ENCODE assay signal across 12 cellular contexts in genomic region chr16:80583466-80583865, GRCh38. TPM values are rescaled to one million over a fixed set of nuclear protein-coding genes. Genes with fewer than 3 reads are reported as not detected.
DNase-seq lines count a peak whose midpoint lies in the region; ATAC-seq and TF ChIP-seq lines count a peak whose summit lies in the region.
"Had no signal": no experiment of that assay in that cellular context is flagged by ENCODE, and none has a peak within 500 bp of the region (broad histone marks: within the 10 kb centered on the region; RNA-seq: fewer than 3 reads in every experiment).

No MANE protein-coding gene starts in this region.

- intact Hi-C loops in activated CD4-positive, alpha-beta T cell treated with anti-CD3 and anti-CD28 coated beads for 36 hours (cut with DNase I, micrococcal nuclease) = loop anchor here (1.0 to 10.0 kb wide), 6 partner anchors 94 to 1299 kb away; partner anchors contain the start of genes CENPN (in 1 of the 2), CMC2 (in 1 of the 2) and MAF (in 1 of the 2)

- POLR2A ChIA-PET in activated CD4-positive, alpha-beta T cell treated with anti-CD3 and anti-CD28 coated beads for 36 hours (lab: Charles Lee) = interaction anchor here (1.4 kb wide), 1 partner anchor 224 kb away, joined by 4 read pairs; no protein-coding TSS in a partner anchor
- POLR2A ChIA-PET in activated CD4-positive, alpha-beta memory T cell treated with anti-CD3 and anti-CD28 coated beads, Interleukin-2, amount 10 ng/mL, durations not matched to agents 7 days and 5 days (lab: Charles Lee) = interaction anchor here (1.0 to 1.5 kb wide), 5 partner anchors 9 to 223 kb away, joined by 3 to 5 read pairs (median 4); no protein-coding TSS in a partner anchor

- H3K36me3 Mint-ChIP-seq in activated CD4-positive, alpha-beta T cell treated with anti-CD3 and anti-CD28 coated beads for 36 hours (ENCODE audit: low read depth) = no peaks in the 10 kb centered on the region
- peaks cover 62% of the 10 kb centered on the region for H3K36me3 Mint-ChIP-seq in activated CD4-positive, alpha-beta memory T cell treated with anti-CD3 and anti-CD28 coated beads, Interleukin-2, amount 10 ng/mL, durations not matched to agents 7 days and 5 days (ENCODE audit: low read depth)

- no peak overlapping the region for H3K27ac Mint-ChIP-seq in activated CD4-positive, alpha-beta T cell treated with anti-CD3 and anti-CD28 coated beads for 36 hours
- H3K27ac Mint-ChIP-seq in activated CD4-positive, alpha-beta memory T cell treated with anti-CD3 and anti-CD28 coated beads, Interleukin-2, amount 10 ng/mL, durations not matched to agents 7 days and 5 days = peak overlapping the region; percentile 44
- H3K27ac Mint-ChIP-seq: activated B cell treated with CpG ODN at 0.5 μM for 24 hours had no signal

- peak; percentile 33 for ATAC-seq in activated CD4-positive, alpha-beta T cell treated with anti-CD3 and anti-CD28 coated beads for 36 hours
- ATAC-seq in HG02678 (IDR thresholded peaks at IDR 0.05; ENCODE audit: unreplicated experiment) (no peak), HG02840 (IDR thresholded peaks at IDR 0.05; ENCODE audit: low FRiP score, unreplicated experiment) (no peak)

- peak; percentile 79 for DNase-seq in activated CD4-positive, alpha-beta T cell treated with anti-CD3 and anti-CD28 coated beads for 36 hours
- DNase-seq in activated CD4-positive, alpha-beta T cell treated with anti-CD3 and anti-CD28 coated beads, Interleukin-2, amount 50 U/mL, for 1 hour = no peak
- peak; percentile 70 for DNase-seq in activated CD4-positive, alpha-beta memory T cell treated with anti-CD3 and anti-CD28 coated beads, Interleukin-2, amount 10 ng/mL, durations not matched to agents 7 days and 5 days
- peak; percentile 29 for DNase-seq in fibroblast of the aortic adventitia (ENCODE audit: low read depth)
- DNase-seq in stimulated activated CD4-positive, alpha-beta T cell treated with anti-CD3 and anti-CD28 coated beads, TNF-alpha, amount 100 ng/mL, for 48 hours (ENCODE audit: low read depth in 3 of 3) = peak; percentile 31 to 50 (median 40)
- no peak for DNase-seq in NCI-H1436 treated with DMSO at 0.1 percent for 48 hours (lab: John Stamatoyannopoulos, UW)
- DNase-seq: 8988T, activated B cell treated with CpG ODN at 0.5 μM for 24 hours, NCI-H345 had no signal

- CTCF ChIA-PET in activated CD4-positive, alpha-beta T cell treated with anti-CD3 and anti-CD28 coated beads for 36 hours (lab: Charles Lee) = interaction anchor here (0.7 to 1.8 kb wide), 2 partner anchors 9 to 57 kb away, joined by 3 to 9 read pairs; no protein-coding TSS in a partner anchor
- CTCF ChIA-PET in activated CD4-positive, alpha-beta memory T cell treated with anti-CD3 and anti-CD28 coated beads, Interleukin-2, amount 10 ng/mL, durations not matched to agents 7 days and 5 days (lab: Charles Lee) = interaction anchor here (1.3 kb wide), 1 partner anchor 57 kb away, joined by 3 read pairs; no protein-coding TSS in a partner anchor

- H3K4me1 Mint-ChIP-seq in activated CD4-positive, alpha-beta T cell treated with anti-CD3 and anti-CD28 coated beads for 36 hours = peaks cover 58% of the 10 kb centered on the region
- peaks cover 79% of the 10 kb centered on the region for H3K4me1 Mint-ChIP-seq in activated CD4-positive, alpha-beta memory T cell treated with anti-CD3 and anti-CD28 coated beads, Interleukin-2, amount 10 ng/mL, durations not matched to agents 7 days and 5 days

- H3K27me3 Mint-ChIP-seq in activated CD4-positive, alpha-beta T cell treated with anti-CD3 and anti-CD28 coated beads for 36 hours = peaks cover 5% of the 10 kb centered on the region
- H3K27me3 Mint-ChIP-seq in activated CD4-positive, alpha-beta memory T cell treated with anti-CD3 and anti-CD28 coated beads, Interleukin-2, amount 10 ng/mL, durations not matched to agents 7 days and 5 days = peaks cover 12% of the 10 kb centered on the region
- H3K27me3 Mint-ChIP-seq: activated B cell treated with CpG ODN at 0.5 μM for 24 hours had no signal

- no peak overlapping the region for H3K4me3 ChIP-seq in fibroblast of the aortic adventitia (ENCODE audit: low read depth, low read length)

- H3K9me3 Mint-ChIP-seq in activated CD4-positive, alpha-beta T cell treated with anti-CD3 and anti-CD28 coated beads for 36 hours (ENCODE audit: low read depth) = peaks cover 2% of the 10 kb centered on the region
- peaks cover 43% of the 10 kb centered on the region for H3K9me3 Mint-ChIP-seq in activated CD4-positive, alpha-beta memory T cell treated with anti-CD3 and anti-CD28 coated beads, Interleukin-2, amount 10 ng/mL, durations not matched to agents 7 days and 5 days
- H3K9me3 Mint-ChIP-seq: activated B cell treated with CpG ODN at 0.5 μM for 24 hours had no signal

- H3K4me3 Mint-ChIP-seq in activated CD4-positive, alpha-beta T cell treated with anti-CD3 and anti-CD28 coated beads for 36 hours = no peak overlapping the region
- H3K4me3 Mint-ChIP-seq in activated CD4-positive, alpha-beta memory T cell treated with anti-CD3 and anti-CD28 coated beads, Interleukin-2, amount 10 ng/mL, durations not matched to agents 7 days and 5 days = no peak overlapping the region
- H3K4me3 Mint-ChIP-seq: activated B cell treated with CpG ODN at 0.5 μM for 24 hours had no signal

- no peak for TF ChIP-seq CTCF in fibroblast of the aortic adventitia (IDR thresholded peaks at IDR 0.05; ENCODE audit: insufficient read depth, low read length)

RNA-seq across cellular contexts. Expression of gene DYNLRB2, which starts 42.7 kb away (rescaled TPM):
- total RNA-seq in activated CD4-positive, alpha-beta T cell treated with anti-CD3 and anti-CD28 coated beads for 36 hours = not detected
- total RNA-seq in activated CD4-positive, alpha-beta memory T cell treated with anti-CD3 and anti-CD28 coated beads, Interleukin-2, amount 10 ng/mL, durations not matched to agents 7 days and 5 days = not detected
- not detected in 2 replicates for total RNA-seq in fibroblast of the aortic adventitia (ENCODE audit: low replicate concordance)
- total RNA-seq: liver had no signal

Comparison
In these comparisons a context has a peak if more than half of its experiments do, and no peak if none do; other contexts are left out.
1. DNase-seq: peak in activated CD4-positive, alpha-beta T cell treated with anti-CD3 and anti-CD28 coated beads for 36 hours (single experiment), activated CD4-positive, alpha-beta memory T cell treated with anti-CD3 and anti-CD28 coated beads, Interleukin-2, amount 10 ng/mL, durations not matched to agents 7 days and 5 days (single experiment), fibroblast of the aortic adventitia (single experiment) and stimulated activated CD4-positive, alpha-beta T cell treated with anti-CD3 and anti-CD28 coated beads, TNF-alpha, amount 100 ng/mL, for 48 hours (3 of 3); none in activated CD4-positive, alpha-beta T cell treated with anti-CD3 and anti-CD28 coated beads, Interleukin-2, amount 50 U/mL, for 1 hour (single experiment) and NCI-H1436 treated with DMSO at 0.1 percent for 48 hours (single experiment).